In the genomic region with DNA sequence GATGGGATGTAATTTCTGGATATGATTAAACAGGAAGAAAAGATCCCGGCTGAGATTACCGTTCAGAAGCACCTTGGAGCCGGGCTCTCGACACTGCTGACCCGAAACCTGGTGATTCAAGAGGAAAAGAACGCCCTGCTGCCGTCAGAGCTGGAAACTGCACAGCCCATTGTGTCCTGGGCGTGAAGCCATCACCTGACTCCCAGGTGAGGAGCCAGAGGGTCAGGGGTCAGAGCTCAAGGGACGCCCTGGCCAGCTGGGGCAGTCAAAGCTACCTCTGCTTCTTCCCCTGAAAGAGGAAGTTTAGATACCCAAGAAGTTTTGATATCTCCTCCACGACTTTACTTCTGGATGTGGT, we compare ENCODE assay signal across 16 cellular contexts. TPM values are rescaled to one million over a fixed set of nuclear protein-coding genes. Genes with fewer than 3 reads are reported as not detected.
DNase-seq lines count a peak whose midpoint lies in the region; ATAC-seq, FAIRE-seq and TF ChIP-seq lines count a peak whose summit lies in the region.
"Had no signal": no experiment of that assay in that cellular context is flagged by ENCODE, and none has a peak within 500 bp of the region (broad histone marks: within the 10 kb centered on the region; RNA-seq: fewer than 3 reads in every experiment).

No MANE protein-coding gene starts in this region.

- no peaks in the 10 kb centered on the region for H3K36me3 ChIP-seq in Karpas-422 (ENCODE audit: insufficient read depth, low read length)
- H3K36me3 ChIP-seq in GM12878 (ENCODE audit: control insufficient read depth in 2 of 2, insufficient read depth in 2 of 2, low read length in 1 of 2) = no peaks in the 10 kb centered on the region
- no peaks in the 10 kb centered on the region for H3K36me3 ChIP-seq in right lobe of liver

- RAD21 ChIA-PET in GM12878 (lab: Charles Lee; ENCODE audit: unreplicated experiment) = interaction anchor here (1.0 to 7.1 kb wide), 3 partner anchors 9 to 22 kb away, joined by 3 to 78 read pairs (median 4); no protein-coding TSS in a partner anchor

- TF ChIP-seq POLR2A in GM12878 (IDR thresholded peaks at IDR 0.05; ENCODE audit: low read depth, low read length) (no peak), right lobe of liver (IDR thresholded peaks at IDR 0.05) (no peak)

- H3K4me3 ChIP-seq in Karpas-422 (ENCODE audit: low read length) (no peak overlapping the region; the same call in 1 of the 2 replicates), GM12878 (no peak overlapping the region), right lobe of liver (no peak overlapping the region)

- H3K4me2 ChIP-seq in Karpas-422 (ENCODE audit: low read depth, low read length, poor library complexity, severe bottlenecking) = peak overlapping the region; percentile 44
- no peak overlapping the region for H3K4me2 ChIP-seq in GM12878 (ENCODE audit: control insufficient read depth, insufficient read depth)

- in situ Hi-C loops in GM12878 (cut with MboI) = no loop called here

- WGBS in GM12878 (ENCODE audit: insufficient coverage, insufficient replicate concordance, low lambda C conversion rate, missing lambda C conversion rate) = 2% methylated on average over 10 of the region's 10 CpGs
- WGBS in right lobe of liver (ENCODE audit: insufficient coverage, low coverage, low lambda C conversion rate, missing lambda C conversion rate) = 16% methylated on average over 9 of the region's 10 CpGs

- no peak for TF ChIP-seq EP300 in GM12878 (IDR thresholded peaks at IDR 0.05; ENCODE audit: borderline replicate concordance in 1 of 2, control insufficient read depth in 1 of 2, low read depth in 2 of 2, low read length in 2 of 2)

- no peak for FAIRE-seq in GM12878 (lab: Jason Lieb, UNC)

- H3K9ac ChIP-seq in Karpas-422 (ENCODE audit: low read length) (peak overlapping the region; percentile 31; the same call in 1 of the 2 replicates), GM12878 (ENCODE audit: control insufficient read depth, insufficient read depth, low read length) (no peak overlapping the region)

- H3K9me3 ChIP-seq in Karpas-422 (ENCODE audit: low read length) (no peaks in the 10 kb centered on the region), GM12878 (replicated peaks; ENCODE audit: control insufficient read depth, insufficient read depth, low read length) (no peaks in the 10 kb centered on the region), right lobe of liver (no peaks in the 10 kb centered on the region)
- H3K9me3 ChIP-seq: Caco-2 had no signal

- SMC1A ChIA-PET in GM12878 (lab: Charles Lee; ENCODE audit: uncharacterized antibody, unreplicated experiment) = no interaction called here

- BruUV-seq in GM12878 (replicated peaks; lab: Mats Ljungman, UMichigan) = no TSS peak

- H3K27ac ChIP-seq in 22Rv1 (peak overlapping the region; percentile 85), Karpas-422 (ENCODE audit: low read length) (no peak overlapping the region), GM12878 (ENCODE audit: control insufficient read depth, insufficient read depth) (no peak overlapping the region), right lobe of liver (peak overlapping the region in 2 of 3 donors; percentile 53 to 65)

- H3K4me1 ChIP-seq in Karpas-422 (ENCODE audit: low read length) = peaks cover 52% of the 10 kb centered on the region
- H3K4me1 ChIP-seq in GM12878 (ENCODE audit: control insufficient read depth, insufficient read depth, low read length) = peaks cover 12% of the 10 kb centered on the region
- H3K4me1 ChIP-seq in right lobe of liver = peaks cover 0 to 24% (median 10%) of the 10 kb centered on the region in 4 donors

- TF ChIP-seq CTCF in 22Rv1 (IDR thresholded peaks at IDR 0.05) = no peak
- TF ChIP-seq CTCF in GM12878 (IDR thresholded peaks at IDR 0.05 in 2 of 3, conservative IDR thresholded peaks at IDR 0.05 in 1 of 3; ENCODE audit: control insufficient read depth in 2 of 3, extremely low read depth in 1 of 3, insufficient read depth in 1 of 3, low read depth in 3 of 3, low read length in 3 of 3) = no peak
- TF ChIP-seq CTCF in right lobe of liver (IDR thresholded peaks at IDR 0.05) = no peak

- H3K27me3 ChIP-seq in Karpas-422 (ENCODE audit: low read length) (no peaks in the 10 kb centered on the region), GM12878 (replicated peaks in 1 of 2; ENCODE audit: control insufficient read depth in 2 of 2, insufficient read depth in 2 of 2, low read length in 1 of 2) (no peaks in the 10 kb centered on the region), right lobe of liver (no peaks in the 10 kb centered on the region)

- DNase-seq in Karpas-422 = no peak
- no peak for DNase-seq in GM12878 (ENCODE audit: low read depth, low spot score)
- DNase-seq in right lobe of liver = peak; percentile 82 to 93 (median 90)
- DNase-seq in NCI-H2227 treated with DMSO at 0.1 percent for 48 hours (lab: John Stamatoyannopoulos, UW) = no peak
- DNase-seq in middle frontal gyrus (ENCODE audit: extremely low spot score, low spot score) = no peak
- no peak for DNase-seq in A172 (ENCODE audit: low spot score)
- DNase-seq: activated effector memory CD4-positive, alpha-beta T cell treated with Interleukin-2 at 50 U/mL for 16 hours; Caco-2; foreskin fibroblast; SHP77; stimulated activated CD4-positive, alpha-beta T cell treated with anti-CD3 and anti-CD28 coated beads, Interleukin-12 subunit alpha, Interleukin-12 subunit beta, amount 100 ng/mL, for 4 hours; stimulated activated naive B cell treated with anti-CD40 and anti-IgM and Interleukin-4, amounts not matched to agents 10 μg/mL and 1 μg/mL and 100 μg/mL, for 72 hours had no signal

- H3K79me2 ChIP-seq in Karpas-422 (ENCODE audit: low read length) (no peaks in the 10 kb centered on the region), GM12878 (ENCODE audit: control insufficient read depth, insufficient read depth, low read length) (no peaks in the 10 kb centered on the region)

- intact Hi-C loops in GM12878 (cut with micrococcal nuclease; ENCODE audit: unreplicated experiment) = no loop called here
- intact Hi-C loops in right lobe of liver (cut with DNase I) = no loop called here

- no peak overlapping the region for H2AFZ ChIP-seq in Karpas-422 (ENCODE audit: low read length)
- no peak overlapping the region for H2AFZ ChIP-seq in GM12878 (ENCODE audit: control insufficient read depth, low read depth, low read length)

- no peak for TF ChIP-seq RAD21 in GM12878 (IDR thresholded peaks at IDR 0.05; ENCODE audit: insufficient read depth, low read depth, low read length)

- H4K20me1 ChIP-seq in Karpas-422 (ENCODE audit: insufficient read depth, low read depth, low read length) (no peaks in the 10 kb centered on the region), GM12878 (ENCODE audit: control insufficient read depth, insufficient read depth) (no peaks in the 10 kb centered on the region)

- H3K9me2 ChIP-seq in Karpas-422 (replicated peaks; ENCODE audit: insufficient read depth, low read length) = no peaks in the 10 kb centered on the region

- CTCF ChIA-PET in GM12878 (lab: Yijun Ruan, JAX) = interaction anchor here (1.0 to 6.5 kb wide), 2 partner anchors 11 to 21 kb away, joined by 4 to 25 read pairs; no protein-coding TSS in a partner anchor

- POLR2A ChIA-PET in GM12878 (lab: Charles Lee) = interaction anchor here (0.7 kb wide), 1 partner anchor 10 kb away, joined by 4 read pairs; no protein-coding TSS in a partner anchor

- no peak for ATAC-seq in GM12878
- ATAC-seq in right lobe of liver = peak; percentile 75 to 79 (median 78)
- ATAC-seq in HG02973 (IDR thresholded peaks at IDR 0.05; ENCODE audit: unreplicated experiment) = no peak
- ATAC-seq: activated CD4-positive, CD25-positive, alpha-beta regulatory T cell treated with anti-CD3 and anti-CD28 coated beads, Interleukin-2, amount 50 U/mL, for 24 hours; natural killer cell treated with Interleukin-12 subunit alpha and Interleukin-12 subunit beta and Interleukin-15 and Interleukin-18, amount 100 ng/mL, for 72 hours; stimulated activated naive B cell treated with anti-CD40 and anti-IgM and Interleukin-4, amounts not matched to agents 10 μg/mL and 1 μg/mL and 100 μg/mL, for 72 hours had no signal

TF ChIP-seq in GM12878, 131 proteins besides CTCF, POLR2A, EP300 and RAD21 (continues in another document):
- no peak for TF ChIP-seq SMAD1 (IDR thresholded peaks at IDR 0.05; ENCODE audit: low read depth, partially characterized antibody)

RNA-seq across cellular contexts. Expression of gene SLC12A7, which starts 17.8 kb away (rescaled TPM):
- total RNA-seq in Karpas-422 (2014; rRNA removed; shearing (Covaris generic); ENCODE audit: low replicate concordance) = 0.22 TPM in 1 of 2 replicates, not detected in the other
- total RNA-seq in GM12878 (2013; cell fraction: nucleolus; rRNA removed) = 70.0 and 82.8 TPM in 2 replicates
- total RNA-seq in GM12878 (2014; rRNA removed) (3.5 and 5.0 TPM in 2 replicates), GM12878 (2014; rRNA removed; fragmentation: Illumina TruSeq; extraction: Trizol) (2.1 and 3.0 TPM in 2 replicates), GM12878 (2021) (10.0 and 11.5 TPM in 2 replicates), right lobe of liver (10 to 100 TPM; 38.9 to 65.2 (median 53.3) TPM)
- 1.6 TPM for polyA plus RNA-seq in GM12878 (2011; ENCODE audit: low read depth)
- polyA plus RNA-seq in GM12878 (2011; rRNA removed) (1.5 and 2.8 TPM in 2 replicates), GM12878 (2014; fragmentation: Illumina TruSeq; extraction: Trizol) (0.78 and 2.9 TPM in 2 replicates), GM12878 (2014; fragmentation: Nextera tagmentation; extraction: Ambion mirVana) (under 1 TPM; 0.10 to 0.29 TPM), GM12878 (2014; rRNA removed) (5.0 and 7.4 TPM in 2 replicates), GM12878 (2016; fragmentation: Nextera tagmentation; extraction: Ambion mirVana) (1 to 10 TPM; 2.3 to 3.2 TPM)
- 3.4 TPM in 2 replicates for polyA plus RNA-seq in GM12878 (2011; cell fraction: cytosol; rRNA removed)
- 38.8 and 41.9 TPM in 2 replicates for polyA plus RNA-seq in GM12878 (2011; cell fraction: nucleus; rRNA removed)
- polyA plus RNA-seq in GM12878 (2012) = 4.5 and 4.6 TPM in 2 replicates
- 3.1 and 6.2 TPM in 2 replicates for polyA minus RNA-seq in GM12878 (2011; rRNA and poly(A)+ RNA removed)
- polyA minus RNA-seq in GM12878 (2011; cell fraction: cytosol; rRNA and poly(A)+ RNA removed) = 4.4 and 4.9 TPM in 2 replicates
- 9.4 and 11.5 TPM in 2 replicates for polyA minus RNA-seq in GM12878 (2011; cell fraction: nucleus; rRNA and poly(A)+ RNA removed)
- total RNA-seq in A172 (2014; rRNA removed; shearing (Covaris generic)) = 8.5 and 10.2 TPM in 2 replicates

Comparison
In these comparisons a context has a peak if more than half of its experiments do, and no peak if none do; other contexts are left out.
1. H3K27ac ChIP-seq: peak in 22Rv1 (single experiment) and right lobe of liver (2 of 3); none in Karpas-422 (single experiment) and GM12878 (single experiment).
2. DNase-seq: peak in right lobe of liver (3 of 3); none in Karpas-422 (single experiment), GM12878 (single experiment), NCI-H2227 treated with DMSO at 0.1 percent for 48 hours (single experiment), middle frontal gyrus (single experiment) and A172 (single experiment).
3. ATAC-seq: peak in right lobe of liver (4 of 4); none in GM12878 (single experiment) and HG02973 (single experiment).